8 cellular contexts compared by ENCODE assay signal in genomic region chr1:170073893-170074249, GRCh38. TPM values are rescaled to one million over a fixed set of nuclear protein-coding genes. Genes with fewer than 3 reads are reported as not detected.
A peak's percentile ranks its signal among the peaks of the same experiment; 100 is the strongest.
DNase-seq lines count a peak whose midpoint lies in the region; ATAC-seq and TF ChIP-seq lines count a peak whose summit lies in the region.

No MANE protein-coding gene starts in this region.

- in situ Hi-C loops in mammary epithelial cell (cut with MboI; ENCODE audit: low sequenced_read_pairs in 2 of 2): loop anchor here in 1 of 2 donors (25.0 kb wide), 1 partner anchor 112 kb away; no protein-coding TSS in a partner anchor

- WGBS in mammary epithelial cell (ENCODE audit: low coverage, missing lambda C conversion rate): 0% methylated on average over 7 of the region's 8 CpGs

- no peak for DNase-seq in left ventricle myocardium inferior
- DNase-seq in Right ventricle myocardium inferior (ENCODE audit: missing footprints): no peak
- DNase-seq in mammary epithelial cell: no peak
- peak; percentile 37 for DNase-seq in midbrain (lab: John Stamatoyannopoulos, UW)
- no peak for DNase-seq in glomerular visceral epithelial cell (ENCODE audit: extremely low spot score)
- DNase-seq in activated effector memory CD4-positive, alpha-beta T cell treated with anti-CD3 and anti-CD28 coated beads, Interleukin-2, amount 50 U/mL, for 16 hours: no peak
- DNase-seq in ecto neural progenitor cell (ENCODE audit: low spot score): no peak

- H3K36me3 ChIP-seq in left ventricle myocardium inferior (peaks cover 11% of the 10 kb centered on the region), mammary epithelial cell (ENCODE audit: insufficient read depth, low read length) (no peaks in the 10 kb centered on the region)

- CTCF ChIA-PET in mammary epithelial cell (lab: Charles Lee; ENCODE audit: low non-redundant PET): no interaction called here

- TF ChIP-seq CTCF in left ventricle myocardium inferior (IDR thresholded peaks at IDR 0.05; ENCODE audit: borderline replicate concordance) (no peak), mammary epithelial cell (conservative IDR thresholded peaks at IDR 0.05 in 1 of 2, IDR thresholded peaks at IDR 0.05 in 1 of 2; ENCODE audit: extremely low read depth in 1 of 2, insufficient read depth in 1 of 2, low read depth in 1 of 2, low read length in 2 of 2) (no peak)

- ATAC-seq in Right ventricle myocardium inferior: no peak
- no peak for ATAC-seq in GM18861 (IDR thresholded peaks at IDR 0.05; ENCODE audit: unreplicated experiment)

- H3K79me2 ChIP-seq in mammary epithelial cell (ENCODE audit: insufficient read depth, low read length): peaks cover 50% of the 10 kb centered on the region

- H3K27me3 ChIP-seq in left ventricle myocardium inferior (ENCODE audit: low read depth) (no peaks in the 10 kb centered on the region), mammary epithelial cell (ENCODE audit: insufficient read depth, low read length) (no peaks in the 10 kb centered on the region)

- no peaks in the 10 kb centered on the region for H4K20me1 ChIP-seq in mammary epithelial cell (ENCODE audit: insufficient read depth, low read length)

- BruUV-seq in mammary epithelial cell (replicated peaks; lab: Mats Ljungman, UMichigan): TSS peak; percentile 55

- dilution Hi-C loops in mammary epithelial cell (cut with HindIII; ENCODE audit: low sequenced_read_pairs): no loop called here

- H3K4me1 ChIP-seq in left ventricle myocardium inferior (peaks cover 33% of the 10 kb centered on the region), mammary epithelial cell (ENCODE audit: insufficient read depth, low read length) (peaks cover 8% of the 10 kb centered on the region)

- H3K4me3 ChIP-seq in left ventricle myocardium inferior (peak overlapping the region; percentile 80), mammary epithelial cell (replicated peaks in 1 of 3; ENCODE audit: insufficient read depth in 1 of 3, low read depth in 2 of 3, low read length in 3 of 3) (peak overlapping the region; percentile 89 to 94 (median 93))

- intact Hi-C loops in left ventricle myocardium inferior (cut with micrococcal nuclease): no loop called here
- intact Hi-C loops in Right ventricle myocardium inferior (cut with DNase I): loop anchor here (2.0 to 10.0 kb wide), 4 partner anchors 71 to 588 kb away; partner anchors contain the start of genes GORAB, NTMT2 and PRRX1
- intact Hi-C loops in mammary epithelial cell (cut with micrococcal nuclease): loop anchor here (2.0 to 5.0 kb wide), 3 partner anchors 63 to 458 kb away; partner anchors contain the start of gene GORAB

- H2AFZ ChIP-seq in mammary epithelial cell (ENCODE audit: low read depth, low read length): peak overlapping the region; percentile 99

- peak overlapping the region; percentile 76 for H3K4me2 ChIP-seq in mammary epithelial cell (ENCODE audit: insufficient read depth, low read depth, low read length)

- H3K9me3 ChIP-seq in left ventricle myocardium inferior (replicated peaks) (peaks cover 33% of the 10 kb centered on the region), mammary epithelial cell (replicated peaks; ENCODE audit: insufficient read depth, low read length) (peaks cover 4% of the 10 kb centered on the region)

- peak overlapping the region; percentile 91 for H3K9ac ChIP-seq in mammary epithelial cell (ENCODE audit: insufficient read depth, low read length)

- H3K27ac ChIP-seq in left ventricle myocardium inferior (replicated peaks) (peak overlapping the region; percentile 87), mammary epithelial cell (ENCODE audit: insufficient read depth, low read depth, low read length) (peak overlapping the region; percentile 84)

RNA-seq across cellular contexts. Expression of gene KIFAP3, which starts 0.6 kb away (rescaled TPM):
- total RNA-seq in left ventricle myocardium inferior: 55.9 TPM
- 31.0 TPM for total RNA-seq in Right ventricle myocardium inferior
- 10 to 100 TPM; 28.8 to 33.9 TPM for total RNA-seq in mammary epithelial cell
- 18.3 TPM for polyA plus RNA-seq in mammary epithelial cell
- 19.2 TPM for polyA minus RNA-seq in mammary epithelial cell
